18 cellular contexts compared by ENCODE assay signal in the genomic region with DNA sequence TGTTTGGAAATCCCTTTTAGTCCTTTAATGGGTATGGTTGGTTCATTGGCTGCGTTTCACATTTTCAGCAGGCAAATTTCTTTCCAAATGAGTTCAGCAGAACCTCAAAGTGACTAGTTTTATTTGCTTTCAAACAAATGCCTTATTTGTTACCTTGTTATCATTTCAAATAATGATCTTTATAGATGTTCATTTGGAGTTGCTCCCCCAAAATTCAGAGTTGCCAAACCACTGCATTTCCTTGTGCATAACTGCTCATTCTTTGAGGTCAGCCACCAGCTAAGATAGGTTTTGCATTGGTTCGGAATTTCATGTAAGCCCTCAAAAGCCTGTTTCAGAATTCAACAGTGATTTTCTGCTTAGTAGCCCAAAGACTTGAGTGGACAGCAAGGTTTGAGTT.
DNase-seq lines count a peak whose midpoint lies in the region; ATAC-seq, FAIRE-seq and TF ChIP-seq lines count a peak whose summit lies in the region.
"Had no signal": no experiment of that assay in that cellular context is flagged by ENCODE, and none has a peak within 500 bp of the region (broad histone marks: within the 10 kb centered on the region; RNA-seq: fewer than 3 reads in every experiment).

No MANE protein-coding gene starts in this region.

- H3K4me1 Mint-ChIP-seq in activated T-helper 1 cell treated with anti-CD3 and anti-CD28 coated beads, Interleukin-12 subunit alpha, Interleukin-12 subunit beta, Interleukin-2, Interleukin-4 antibody, amounts not matched to agents 30 ng/mL and 10 ng/mL and 1 ng/mL, durations not matched to agents 14 hours and 24 hours and 36 hours (ENCODE audit: low read depth) = no peaks in the 10 kb centered on the region
- H3K4me1 Mint-ChIP-seq: B cell; CD4-positive, alpha-beta memory T cell had no signal

- peaks cover 12% of the 10 kb centered on the region; the same call in 1 of the 3 replicates for H3K9me3 ChIP-seq in A549
- H3K9me3 ChIP-seq: HAP-1 had no signal

- H3K4me2 ChIP-seq in A549 = peak overlapping the region; percentile 32; the same call in 1 of the 3 replicates

- H3K4me1 ChIP-seq in A549 = peaks cover 40% of the 10 kb centered on the region
- H3K4me1 ChIP-seq: HAP-1 had no signal

- TF ChIP-seq POLR2A in A549 (IDR thresholded peaks at IDR 0.05; ENCODE audit: low read length) = no peak

- CTCF ChIA-PET in A549 (lab: Yijun Ruan, JAX) = no interaction called here

- H3K4me3 Mint-ChIP-seq in activated T-helper 1 cell treated with anti-CD3 and anti-CD28 coated beads, Interleukin-12 subunit alpha, Interleukin-12 subunit beta, Interleukin-2, Interleukin-4 antibody, amounts not matched to agents 30 ng/mL and 10 ng/mL and 1 ng/mL, durations not matched to agents 14 hours and 24 hours and 36 hours = no peak overlapping the region
- H3K4me3 Mint-ChIP-seq: B cell; CD4-positive, alpha-beta memory T cell had no signal

- no peak for FAIRE-seq in A549 (lab: Jason Lieb, UNC)
- FAIRE-seq: GM12878, GM18507, H1 had no signal

- POLR2A ChIA-PET in A549 (lab: Yijun Ruan, JAX) = no interaction called here

- no peak overlapping the region for H3K27ac Mint-ChIP-seq in activated T-helper 1 cell treated with anti-CD3 and anti-CD28 coated beads, Interleukin-12 subunit alpha, Interleukin-12 subunit beta, Interleukin-2, Interleukin-4 antibody, amounts not matched to agents 30 ng/mL and 10 ng/mL and 1 ng/mL, durations not matched to agents 14 hours and 24 hours and 36 hours
- H3K27ac Mint-ChIP-seq: B cell; CD4-positive, alpha-beta memory T cell had no signal

- ATAC-seq in A549 = no peak
- ATAC-seq in HG03439 (IDR thresholded peaks at IDR 0.05; ENCODE audit: unreplicated experiment) = no peak
- ATAC-seq in SK-N-SH treated with all-trans-retinoic acid at 6 μM for 48 hours = no peak
- no peak for ATAC-seq in GM19452 (IDR thresholded peaks at IDR 0.05; ENCODE audit: unreplicated experiment)
- ATAC-seq: GM12878 had no signal

- H3K9me3 Mint-ChIP-seq in activated T-helper 1 cell treated with anti-CD3 and anti-CD28 coated beads, Interleukin-12 subunit alpha, Interleukin-12 subunit beta, Interleukin-2, Interleukin-4 antibody, amounts not matched to agents 30 ng/mL and 10 ng/mL and 1 ng/mL, durations not matched to agents 14 hours and 24 hours and 36 hours = no peaks in the 10 kb centered on the region

- intact Hi-C loops in activated T-helper 1 cell treated with anti-CD3 and anti-CD28 coated beads, Interleukin-12 subunit alpha, Interleukin-12 subunit beta, Interleukin-2, Interleukin-4 antibody, amounts not matched to agents 30 ng/mL and 10 ng/mL and 1 ng/mL, durations not matched to agents 14 hours and 24 hours and 36 hours (cut with micrococcal nuclease) = no loop called here

- in situ Hi-C loops in astrocyte of the cerebellum (cut with HindIII; ENCODE audit: low sequenced_read_pairs) = no loop called here

- no peaks in the 10 kb centered on the region for H3K27me3 Mint-ChIP-seq in activated T-helper 1 cell treated with anti-CD3 and anti-CD28 coated beads, Interleukin-12 subunit alpha, Interleukin-12 subunit beta, Interleukin-2, Interleukin-4 antibody, amounts not matched to agents 30 ng/mL and 10 ng/mL and 1 ng/mL, durations not matched to agents 14 hours and 24 hours and 36 hours (ENCODE audit: insufficient read depth)
- H3K27me3 Mint-ChIP-seq: B cell had no signal

- TF ChIP-seq RAD21 in A549 (conservative IDR thresholded peaks at IDR 0.05 in 1 of 2, IDR thresholded peaks at IDR 0.05 in 1 of 2) = no peak

- no peaks in the 10 kb centered on the region for H3K36me3 Mint-ChIP-seq in activated T-helper 1 cell treated with anti-CD3 and anti-CD28 coated beads, Interleukin-12 subunit alpha, Interleukin-12 subunit beta, Interleukin-2, Interleukin-4 antibody, amounts not matched to agents 30 ng/mL and 10 ng/mL and 1 ng/mL, durations not matched to agents 14 hours and 24 hours and 36 hours (ENCODE audit: low read depth)
- H3K36me3 Mint-ChIP-seq: CD4-positive, alpha-beta memory T cell had no signal

- 96% methylated on average over 2 of the region's 2 CpGs for WGBS in A549 (ENCODE audit: missing lambda C conversion rate)

- DNase-seq in A549 (ENCODE audit: low read depth in 1 of 2, low spot score in 1 of 2) = no peak
- DNase-seq in LNCaP clone FGC (ENCODE audit: low read depth) = peak; percentile 8
- DNase-seq in astrocyte of the cerebellum (ENCODE audit: low read depth) = peak; percentile 56
- peak; percentile 26 for DNase-seq in fibroblast of gingiva (ENCODE audit: low read depth)
- no peak for DNase-seq in activated T-helper 1 cell treated with anti-CD3 and anti-CD28 coated beads, Interleukin-12 subunit alpha, Interleukin-12 subunit beta, Interleukin-2, Interleukin-4 antibody, amounts not matched to agents 30 ng/mL and 10 ng/mL and 1 ng/mL, durations not matched to agents 14 hours and 24 hours and 36 hours (ENCODE audit: low spot score)
- DNase-seq: CD4-positive, alpha-beta memory T cell; DMS79 had no signal

- H3K4me3 ChIP-seq in A549 = no peak overlapping the region
- H3K4me3 ChIP-seq in LNCaP clone FGC (ENCODE audit: low read depth, low read length) = no peak overlapping the region
- H3K4me3 ChIP-seq in astrocyte of the cerebellum (ENCODE audit: low read depth, low read length) = no peak overlapping the region
- H3K4me3 ChIP-seq: GM12878, HAP-1 had no signal

- TF ChIP-seq EP300 in A549 (IDR thresholded peaks at IDR 0.05) = no peak

- TF ChIP-seq CTCF in A549 (IDR thresholded peaks at IDR 0.05) = no peak
- no peak for TF ChIP-seq CTCF in LNCaP clone FGC (IDR thresholded peaks at IDR 0.05; ENCODE audit: control insufficient read depth, extremely low read depth, insufficient read depth)
- no peak for TF ChIP-seq CTCF in astrocyte of the cerebellum (IDR thresholded peaks at IDR 0.05; ENCODE audit: low read depth, low read length, missing control alignments)

- H3K27ac ChIP-seq in A549 = peak overlapping the region; percentile 55 to 76
- H3K27ac ChIP-seq: 22Rv1, C4-2B, HL-60 had no signal

TF ChIP-seq in A549, 52 proteins besides CTCF, POLR2A, EP300 and RAD21:
- TF ChIP-seq SMC3 (IDR thresholded peaks at IDR 0.05) = no peak
- TF ChIP-seq, protein P1, sequence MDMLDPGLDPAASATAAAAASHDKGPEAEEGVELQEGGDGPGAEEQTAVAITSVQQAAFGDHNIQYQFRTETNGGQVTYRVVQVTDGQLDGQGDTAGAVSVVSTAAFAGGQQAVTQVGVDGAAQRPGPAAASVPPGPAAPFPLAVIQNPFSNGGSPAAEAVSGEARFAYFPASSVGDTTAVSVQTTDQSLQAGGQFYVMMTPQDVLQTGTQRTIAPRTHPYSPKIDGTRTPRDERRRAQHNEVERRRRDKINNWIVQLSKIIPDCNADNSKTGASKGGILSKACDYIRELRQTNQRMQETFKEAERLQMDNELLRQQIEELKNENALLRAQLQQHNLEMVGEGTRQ (IDR thresholded peaks at IDR 0.05) = no peak
- TF ChIP-seq FOSB (CRISPR knock-in tag; IDR thresholded peaks at IDR 0.05) = no peak
- no peak for TF ChIP-seq HEYL (CRISPR knock-in tag; IDR thresholded peaks at IDR 0.05)
- TF ChIP-seq GATA3 (IDR thresholded peaks at IDR 0.05; ENCODE audit: borderline replicate concordance) = no peak
TF ChIP-seq in A549: peak in this region for 0.

TF ChIP-seq in SK-N-SH treated with all-trans-retinoic acid at 6 μM for 48 hours, 23 proteins besides CTCF, POLR2A, EP300 and RAD21:
- TF ChIP-seq ZFP3 (CRISPR knock-in tag; IDR thresholded peaks at IDR 0.05) = no peak
- no peak for TF ChIP-seq POU6F1 (CRISPR knock-in tag; IDR thresholded peaks at IDR 0.05; ENCODE audit: borderline replicate concordance, low read depth)
- TF ChIP-seq ZFP30 (CRISPR knock-in tag; IDR thresholded peaks at IDR 0.05) = no peak
- TF ChIP-seq ZC3H10 (CRISPR knock-in tag; IDR thresholded peaks at IDR 0.05) = no peak
- TF ChIP-seq, protein P2, sequence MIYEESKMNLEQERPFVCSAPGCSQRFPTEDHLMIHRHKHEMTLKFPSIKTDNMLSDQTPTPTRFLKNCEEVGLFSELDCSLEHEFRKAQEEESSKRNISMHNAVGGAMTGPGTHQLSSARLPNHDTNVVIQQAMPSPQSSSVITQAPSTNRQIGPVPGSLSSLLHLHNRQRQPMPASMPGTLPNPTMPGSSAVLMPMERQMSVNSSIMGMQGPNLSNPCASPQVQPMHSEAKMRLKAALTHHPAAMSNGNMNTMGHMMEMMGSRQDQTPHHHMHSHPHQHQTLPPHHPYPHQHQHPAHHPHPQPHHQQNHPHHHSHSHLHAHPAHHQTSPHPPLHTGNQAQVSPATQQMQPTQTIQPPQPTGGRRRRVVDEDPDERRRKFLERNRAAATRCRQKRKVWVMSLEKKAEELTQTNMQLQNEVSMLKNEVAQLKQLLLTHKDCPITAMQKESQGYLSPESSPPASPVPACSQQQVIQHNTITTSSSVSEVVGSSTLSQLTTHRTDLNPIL (CRISPR knock-in tag; IDR thresholded peaks at IDR 0.05; ENCODE audit: low read depth) = no peak
- TF ChIP-seq GLIS3 (CRISPR knock-in tag; IDR thresholded peaks at IDR 0.05) = no peak
- no peak for TF ChIP-seq RARB (CRISPR knock-in tag; IDR thresholded peaks at IDR 0.05)
- no peak for TF ChIP-seq ZNF70 (CRISPR knock-in tag; IDR thresholded peaks at IDR 0.05)
- TF ChIP-seq ZNF565 (CRISPR knock-in tag; conservative IDR thresholded peaks at IDR 0.05; ENCODE audit: low read depth) = no peak
- no peak for TF ChIP-seq PPARA (CRISPR knock-in tag; IDR thresholded peaks at IDR 0.05; ENCODE audit: borderline replicate concordance)
- TF ChIP-seq BACH2 (CRISPR knock-in tag; IDR thresholded peaks at IDR 0.05; ENCODE audit: borderline replicate concordance) = no peak
- no peak for TF ChIP-seq CSDC2 (CRISPR knock-in tag; IDR thresholded peaks at IDR 0.05)

Comparison
In these comparisons a context has a peak if more than half of its experiments do, and no peak if none do; other contexts are left out.
1. DNase-seq: peak in LNCaP clone FGC (single experiment), astrocyte of the cerebellum (single experiment) and fibroblast of gingiva (single experiment); none in A549 (0 of 2) and activated T-helper 1 cell treated with anti-CD3 and anti-CD28 coated beads, Interleukin-12 subunit alpha, Interleukin-12 subunit beta, Interleukin-2, Interleukin-4 antibody, amounts not matched to agents 30 ng/mL and 10 ng/mL and 1 ng/mL, durations not matched to agents 14 hours and 24 hours and 36 hours (single experiment).